19 cellular contexts compared by ENCODE assay signal in genomic region chr15:74545061-74545460, GRCh38. TPM values are rescaled to one million over a fixed set of nuclear protein-coding genes. Genes with fewer than 3 reads are reported as not detected.
A peak's percentile ranks its signal among the peaks of the same experiment; 100 is the strongest.
DNase-seq lines count a peak whose midpoint lies in the region; ATAC-seq and TF ChIP-seq lines count a peak whose summit lies in the region.
"Had no signal": no experiment of that assay in that cellular context is flagged by ENCODE, and none has a peak within 500 bp of the region (broad histone marks: within the 10 kb centered on the region; RNA-seq: fewer than 3 reads in every experiment).

No MANE protein-coding gene starts in this region.

- H3K36me3 Mint-ChIP-seq in activated T-cell treated with anti-CD3 and anti-CD28 coated beads, Interleukin-2, amount 50 U/mL, for 4 hours (ENCODE audit: insufficient read depth), result peaks cover 15% of the 10 kb centered on the region
- H3K36me3 Mint-ChIP-seq in activated naive CD8-positive, alpha-beta T cell, result peaks cover 13% of the 10 kb centered on the region
- peaks cover 16% of the 10 kb centered on the region for H3K36me3 Mint-ChIP-seq in neural crest cell (ENCODE audit: low read depth)

- H3K27ac Mint-ChIP-seq in activated naive CD8-positive, alpha-beta T cell, result peak overlapping the region; percentile 10
- no peak overlapping the region for H3K27ac Mint-ChIP-seq in neural crest cell (ENCODE audit: unreplicated experiment)

- intact Hi-C loops in cardiac septum (cut with DNase I), result no loop called here

- TF ChIP-seq CTCF in MM.1S (IDR thresholded peaks at IDR 0.05; ENCODE audit: low read length) (no peak), neural crest cell (conservative IDR thresholded peaks at IDR 0.05) (no peak)

- H3K27me3 ChIP-seq in MM.1S (replicated peaks; ENCODE audit: insufficient read depth, low read length), result no peaks in the 10 kb centered on the region
- H3K27me3 ChIP-seq: left lung, ovary, sigmoid colon had no signal

- peaks cover 8% of the 10 kb centered on the region for H3K36me3 ChIP-seq in MM.1S (replicated peaks; ENCODE audit: insufficient read depth, low read length)
- H3K36me3 ChIP-seq: ovary had no signal

- ATAC-seq in activated T-cell treated with anti-CD3 and anti-CD28 coated beads, Interleukin-2, amount 50 U/mL, for 4 hours, result no peak
- no peak for ATAC-seq in HG03139 (IDR thresholded peaks at IDR 0.05; ENCODE audit: unreplicated experiment)
- ATAC-seq: mucosa of descending colon, Right ventricle myocardium inferior had no signal

- H3K4me1 Mint-ChIP-seq in activated T-cell treated with anti-CD3 and anti-CD28 coated beads, Interleukin-2, amount 50 U/mL, for 4 hours (ENCODE audit: low read depth), result peaks cover 70% of the 10 kb centered on the region
- H3K4me1 Mint-ChIP-seq in activated naive CD8-positive, alpha-beta T cell (ENCODE audit: low read depth), result peaks cover 81% of the 10 kb centered on the region
- H3K4me1 Mint-ChIP-seq in neural crest cell, result peaks cover 79% of the 10 kb centered on the region

- peak overlapping the region; percentile 85 for H3K4me2 ChIP-seq in MM.1S (ENCODE audit: low read depth, low read length)

- H3K4me3 Mint-ChIP-seq in activated T-cell treated with anti-CD3 and anti-CD28 coated beads, Interleukin-2, amount 50 U/mL, for 4 hours, result peak overlapping the region; percentile 37
- H3K4me3 Mint-ChIP-seq in activated naive CD8-positive, alpha-beta T cell, result peak overlapping the region; percentile 70
- H3K4me3 Mint-ChIP-seq in neural crest cell, result peak overlapping the region; percentile 74

- H4K20me1 ChIP-seq in MM.1S (ENCODE audit: insufficient read depth, low read length), result no peaks in the 10 kb centered on the region

- H3K9ac ChIP-seq in MM.1S (ENCODE audit: low read length), result peak overlapping the region; percentile 98

- H3K9me3 Mint-ChIP-seq in activated T-cell treated with anti-CD3 and anti-CD28 coated beads, Interleukin-2, amount 50 U/mL, for 4 hours, result no peaks in the 10 kb centered on the region
- H3K9me3 Mint-ChIP-seq in activated naive CD8-positive, alpha-beta T cell (ENCODE audit: low read depth), result no peaks in the 10 kb centered on the region
- no peaks in the 10 kb centered on the region for H3K9me3 Mint-ChIP-seq in neural crest cell

- no peaks in the 10 kb centered on the region for H3K27me3 Mint-ChIP-seq in activated T-cell treated with anti-CD3 and anti-CD28 coated beads, Interleukin-2, amount 50 U/mL, for 4 hours (ENCODE audit: low read depth)
- H3K27me3 Mint-ChIP-seq in activated naive CD8-positive, alpha-beta T cell, result no peaks in the 10 kb centered on the region
- H3K27me3 Mint-ChIP-seq in neural crest cell (ENCODE audit: low read depth), result no peaks in the 10 kb centered on the region

- no peak overlapping the region for H2AFZ ChIP-seq in MM.1S (ENCODE audit: low read length)

- H3K9me3 ChIP-seq in MM.1S (replicated peaks; ENCODE audit: insufficient read depth, low read length), result no peaks in the 10 kb centered on the region
- H3K9me3 ChIP-seq: left lung, mucosa of descending colon, ovary, sigmoid colon had no signal

- H3K9me2 ChIP-seq in MM.1S (replicated peaks; ENCODE audit: insufficient read depth, low read length), result no peaks in the 10 kb centered on the region

- peaks cover 88% of the 10 kb centered on the region for H3K79me2 ChIP-seq in MM.1S (ENCODE audit: low read length)

- H3K4me1 ChIP-seq in MM.1S (ENCODE audit: low read length), result peaks cover 34% of the 10 kb centered on the region

- peak overlapping the region; percentile 93 for H3K27ac ChIP-seq in MM.1S (ENCODE audit: low read length)
- H3K27ac ChIP-seq: left lung, ovary had no signal

- DNase-seq in activated T-cell treated with anti-CD3 and anti-CD28 coated beads, Interleukin-2, amount 50 U/mL, for 4 hours, result no peak
- no peak for DNase-seq in activated T-cell treated with anti-CD3 and anti-CD28 coated beads, Interleukin-2, amount 50 U/mL, for 48 hours
- DNase-seq in MM.1S, result no peak
- no peak for DNase-seq in neural crest cell (ENCODE audit: low read depth, low spot score)
- no peak for DNase-seq in cardiac septum (ENCODE audit: low spot score)
- DNase-seq in activated CD4-positive, CD25-positive, alpha-beta regulatory T cell treated with anti-CD3 and anti-CD28 coated beads, Interleukin-2, amount 50 U/mL, for 72 hours, result no peak
- DNase-seq: activated CD4-positive, alpha-beta T cell treated with anti-CD3 and anti-CD28 coated beads for 48 hours; activated effector memory CD4-positive, alpha-beta T cell treated with anti-CD3 and anti-CD28 coated beads, Interleukin-2, amount 50 U/mL, for 16 hours; left lung; mucosa of descending colon; NCI-H1694 treated with DMSO at 0.1 percent for 48 hours; NCI-H446 treated with DMSO at 0.1 percent for 48 hours; ovary; sigmoid colon; stimulated activated CD4-positive, alpha-beta T cell treated with anti-CD3 and anti-CD28 coated beads, Interleukin-2, amount 100 ng/mL, for 48 hours had no signal

- peaks cover 61% of the 10 kb centered on the region for H3F3A ChIP-seq in MM.1S (ENCODE audit: insufficient read depth, low read length)

- H3K4me3 ChIP-seq in MM.1S (ENCODE audit: low read length), result peak overlapping the region; percentile 36
- H3K4me3 ChIP-seq: coronary artery, left lung, mucosa of descending colon, ovary had no signal

RNA-seq across cellular contexts. Expression of gene ARID3B, which starts 4.0 kb away (rescaled TPM):
- total RNA-seq in activated T-cell treated with anti-CD3 and anti-CD28 coated beads, Interleukin-2, amount 50 U/mL, for 4 hours, result 10 to 100 TPM; 15.4 to 23.0 (median 21.8) TPM
- total RNA-seq in neural crest cell, result 65.3 and 66.5 TPM in 2 replicates
- total RNA-seq in cardiac septum, result 2.7 TPM
